In the genomic region with DNA sequence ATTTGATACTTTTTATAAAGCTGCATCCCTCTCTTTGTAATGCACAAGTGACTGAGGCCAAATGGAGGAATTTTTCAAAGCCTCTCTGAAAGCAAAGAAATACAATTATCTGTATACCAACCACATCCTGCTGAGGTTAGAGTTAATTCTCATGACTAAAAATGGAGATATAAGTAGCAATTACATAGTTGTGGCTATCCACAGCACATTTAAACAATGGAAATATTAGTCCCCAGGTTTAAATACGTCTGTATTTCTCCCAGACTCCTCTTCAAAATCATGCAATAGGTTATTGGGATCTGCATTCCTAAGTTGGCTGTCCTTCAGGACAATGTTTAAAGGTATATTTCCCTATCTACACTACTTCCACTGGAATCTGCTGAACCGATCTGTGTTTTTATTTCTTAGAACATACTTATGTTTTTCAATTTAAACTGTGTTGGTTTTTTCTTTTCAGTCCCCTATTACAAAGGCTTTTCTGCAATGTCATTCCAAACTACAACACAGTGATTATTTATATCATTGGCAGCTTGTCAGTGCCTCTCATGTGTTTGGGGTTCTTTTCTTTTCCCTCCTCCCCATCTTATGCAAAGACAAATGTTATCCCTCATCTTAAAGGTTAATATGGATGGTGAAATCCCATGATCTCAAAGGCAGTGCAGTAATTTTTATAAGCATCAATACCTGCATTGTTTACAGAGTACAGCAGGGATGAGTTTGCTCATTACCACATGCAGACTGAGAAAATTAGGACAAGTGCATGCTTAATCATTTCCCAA, we compare ENCODE assay signal across 24 cellular contexts.
DNase-seq lines count a peak whose midpoint lies in the region; ATAC-seq and TF ChIP-seq lines count a peak whose summit lies in the region.
"Had no signal": no experiment of that assay in that cellular context is flagged by ENCODE, and none has a peak within 500 bp of the region (broad histone marks: within the 10 kb centered on the region; RNA-seq: fewer than 3 reads in every experiment).

No MANE protein-coding gene starts in this region.

- H3K9me3 Mint-ChIP-seq in GM23338 = no peaks in the 10 kb centered on the region; the same call in 2 of the 3 replicates
- H3K9me3 Mint-ChIP-seq: neural crest cell had no signal

- no peak for DNase-seq in GM23338 (ENCODE audit: low spot score)
- DNase-seq in SK-MEL-5 (ENCODE audit: low read depth, low spot score) = peak; percentile 99
- DNase-seq in putamen (ENCODE audit: low spot score) = peak; percentile 21
- no peak for DNase-seq in NCI-H2196 treated with DMSO at 0.1 percent for 48 hours (lab: John Stamatoyannopoulos, UW; ENCODE audit: unreplicated experiment)
- DNase-seq in KG1 (lab: John Stamatoyannopoulos, UW) = no peak
- DNase-seq: activated CD4-positive, CD25-positive, alpha-beta regulatory T cell treated with anti-CD3 and anti-CD28 coated beads, Interleukin-2, amount 50 U/mL, for 72 hours; activated CD8-positive, alpha-beta T cell treated with anti-CD3 and anti-CD28 coated beads for 36 hours; activated gamma-delta T cell; activated naive CD8-positive, alpha-beta T cell treated with anti-CD3 and anti-CD28 coated beads, Interleukin-2, amount 50 U/mL, for 24 hours; activated T-cell treated with anti-CD3 and anti-CD28 coated beads for 4 hours; central memory CD4-positive, alpha-beta T cell; EL; immature natural killer cell; NCI-H1436 treated with DMSO at 0.1 percent for 48 hours; NCI-H524; stimulated activated CD8-positive, alpha-beta memory T cell treated with anti-CD3 and anti-CD28 coated beads, Interleukin-4, amount 100 ng/mL, for 48 hours; upper lobe of left lung had no signal

- no peak for TF ChIP-seq CTCF in GM23338 (conservative IDR thresholded peaks at IDR 0.05; ENCODE audit: low read depth in 2 of 2)

- ATAC-seq in GM23338 (no peak), GM19328 (IDR thresholded peaks at IDR 0.05; ENCODE audit: unreplicated experiment) (no peak), GM21576 (IDR thresholded peaks at IDR 0.05; ENCODE audit: unreplicated experiment) (no peak)
- ATAC-seq: activated CD8-positive, alpha-beta T cell treated with anti-CD3 and anti-CD28 coated beads for 36 hours; activated naive CD8-positive, alpha-beta T cell treated with anti-CD3 and anti-CD28 coated beads, Interleukin-2, amount 50 U/mL, for 24 hours had no signal

- no peaks in the 10 kb centered on the region for H3K79me2 ChIP-seq in GM23338 (replicated peaks; ENCODE audit: insufficient read depth)
- H3K79me2 ChIP-seq: parathyroid adenoma had no signal

- no peaks in the 10 kb centered on the region for H3F3A ChIP-seq in GM23338 (replicated peaks; ENCODE audit: low read depth)

- H3K36me3 ChIP-seq in GM23338 (ENCODE audit: insufficient read depth) = no peaks in the 10 kb centered on the region
- H3K36me3 ChIP-seq: upper lobe of left lung had no signal

- no peaks in the 10 kb centered on the region for H4K20me1 ChIP-seq in GM23338 (replicated peaks; ENCODE audit: insufficient read depth)

- peaks cover 37% of the 10 kb centered on the region for H3K4me1 Mint-ChIP-seq in GM23338
- H3K4me1 Mint-ChIP-seq: activated naive CD8-positive, alpha-beta T cell treated with anti-CD3 and anti-CD28 coated beads, Interleukin-2, amount 50 U/mL, for 24 hours; immature natural killer cell had no signal

- H3K27ac Mint-ChIP-seq in GM23338 = peak overlapping the region; percentile 63
- H3K27ac Mint-ChIP-seq: activated CD8-positive, alpha-beta T cell treated with anti-CD3 and anti-CD28 coated beads for 36 hours; activated naive CD8-positive, alpha-beta T cell treated with anti-CD3 and anti-CD28 coated beads, Interleukin-2, amount 50 U/mL, for 24 hours; immature natural killer cell had no signal

- H3K27me3 Mint-ChIP-seq in GM23338 (ENCODE audit: insufficient read depth, low read depth, poor library complexity) = no peaks in the 10 kb centered on the region
- H3K27me3 Mint-ChIP-seq: activated CD8-positive, alpha-beta T cell treated with anti-CD3 and anti-CD28 coated beads for 36 hours; activated naive CD8-positive, alpha-beta T cell treated with anti-CD3 and anti-CD28 coated beads, Interleukin-2, amount 50 U/mL, for 24 hours had no signal

- no peak overlapping the region for H3K4me2 ChIP-seq in GM23338
- H3K4me2 ChIP-seq: KMS-11 had no signal

- H3K4me3 ChIP-seq in GM23338 = no peak overlapping the region
- H3K4me3 ChIP-seq: upper lobe of left lung had no signal

- H3K27me3 ChIP-seq in GM23338 (ENCODE audit: insufficient read depth) = no peaks in the 10 kb centered on the region
- H3K27me3 ChIP-seq: upper lobe of left lung had no signal

- in situ Hi-C loops in SK-MEL-5 (cut with HindIII; ENCODE audit: low pct_unique_long_range_greater_than_20kb, low sequenced_read_pairs) = no loop called here

- H3K27ac ChIP-seq in GM23338 (ENCODE audit: low read depth) (no peak overlapping the region), cingulate gyrus (ENCODE audit: low read depth, low read length) (peak overlapping the region; percentile 83)
- H3K27ac ChIP-seq: epithelial cell of prostate, KMS-11, parathyroid adenoma, upper lobe of left lung had no signal

- H2AFZ ChIP-seq in GM23338 = no peak overlapping the region
- H2AFZ ChIP-seq: parathyroid adenoma had no signal

- H3K4me1 ChIP-seq in GM23338 (ENCODE audit: insufficient read depth) = peaks cover 6% of the 10 kb centered on the region; the same call in 1 of the 2 replicates
- H3K4me1 ChIP-seq: parathyroid adenoma had no signal

- H3K36me3 Mint-ChIP-seq in GM23338 (ENCODE audit: low read depth) = no peaks in the 10 kb centered on the region

- peaks cover 7% of the 10 kb centered on the region; the same call in 1 of the 2 replicates for H3K9me2 ChIP-seq in GM23338 (ENCODE audit: insufficient read depth)

- no peak overlapping the region for H3K4me3 Mint-ChIP-seq in GM23338
- H3K4me3 Mint-ChIP-seq: activated CD8-positive, alpha-beta T cell treated with anti-CD3 and anti-CD28 coated beads for 36 hours; activated naive CD8-positive, alpha-beta T cell treated with anti-CD3 and anti-CD28 coated beads, Interleukin-2, amount 50 U/mL, for 24 hours; immature natural killer cell; neural crest cell had no signal

TF ChIP-seq in GM23338, 12 proteins besides CTCF, POLR2A, EP300 and RAD21:
- no peak for TF ChIP-seq EZH2 (IDR thresholded peaks at IDR 0.05; ENCODE audit: low read depth, unreplicated experiment)
- TF ChIP-seq POLR2AphosphoS5 (IDR thresholded peaks at IDR 0.05; ENCODE audit: low read depth) = no peak
- no peak for TF ChIP-seq ETS1 (IDR thresholded peaks at IDR 0.05)
- TF ChIP-seq JUNB (IDR thresholded peaks at IDR 0.05; ENCODE audit: unreplicated experiment) = no peak
- no peak for TF ChIP-seq ZNF331 (CRISPR knock-in tag; IDR thresholded peaks at IDR 0.05; ENCODE audit: low read depth)
- no peak for TF ChIP-seq STAT1 (IDR thresholded peaks at IDR 0.05; ENCODE audit: unreplicated experiment)

Comparison
In these comparisons a context has a peak if more than half of its experiments do, and no peak if none do; other contexts are left out.
1. DNase-seq: peak in SK-MEL-5 (single experiment) and putamen (single experiment); none in GM23338 (single experiment), NCI-H2196 treated with DMSO at 0.1 percent for 48 hours (single experiment) and KG1 (single experiment).